27 cellular contexts compared by ENCODE assay signal in the genomic region with DNA sequence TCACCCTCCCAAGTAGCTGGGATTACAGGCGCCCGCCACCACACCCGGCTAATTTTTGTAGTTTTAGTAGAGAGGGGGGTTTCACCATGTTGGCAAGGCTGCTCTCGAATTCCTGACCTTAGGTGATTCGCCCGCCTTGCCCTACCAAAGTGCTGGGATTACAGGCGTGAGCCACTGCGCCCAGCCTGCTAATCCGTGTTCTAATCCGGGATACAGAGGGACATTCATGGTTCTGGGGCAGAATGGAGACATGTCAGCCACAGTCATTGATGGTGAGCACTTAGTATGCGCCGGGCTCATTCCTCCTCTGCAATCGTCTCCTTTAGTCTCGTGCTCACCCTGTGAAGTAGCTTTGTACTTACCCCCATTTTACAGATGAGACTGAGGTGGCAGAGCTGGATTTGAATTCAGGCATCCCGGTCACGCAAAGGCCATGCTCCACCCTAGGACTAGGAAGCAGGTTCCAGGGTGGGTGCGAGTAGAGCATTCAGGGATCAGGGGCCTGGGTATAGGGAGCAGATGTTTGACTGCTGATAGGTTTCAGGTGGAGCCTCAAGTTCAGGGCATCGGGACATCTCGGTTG. TPM values are rescaled to one million over a fixed set of nuclear protein-coding genes. Genes with fewer than 3 reads are reported as not detected.
DNase-seq lines count a peak whose midpoint lies in the region; ATAC-seq, FAIRE-seq and TF ChIP-seq lines count a peak whose summit lies in the region.
"Had no signal": no experiment of that assay in that cellular context is flagged by ENCODE, and none has a peak within 500 bp of the region (broad histone marks: within the 10 kb centered on the region; RNA-seq: fewer than 3 reads in every experiment).

No MANE protein-coding gene starts in this region.

- BruUV-seq in endothelial cell of umbilical vein (replicated peaks; lab: Mats Ljungman, UMichigan): TSS peak; percentile 4

- TF ChIP-seq POLR2A in endothelial cell of umbilical vein (IDR thresholded peaks at IDR 0.05; ENCODE audit: low read depth, low read length) (no peak), upper lobe of left lung (IDR thresholded peaks at IDR 0.05) (no peak)

- WGBS in upper lobe of left lung, 2 donors: 87 to 91% methylated on average over 17 to 19 of the region's 19 CpGs

- H3K4me1 ChIP-seq in endothelial cell of umbilical vein (ENCODE audit: control insufficient read depth, extremely low read depth, insufficient read depth, low read length): peaks cover 10% of the 10 kb centered on the region
- peaks cover 25 to 52% (median 45%) of the 10 kb centered on the region in 4 donors for H3K4me1 ChIP-seq in upper lobe of left lung
- H3K4me1 ChIP-seq: colonic mucosa had no signal

- intact Hi-C loops in endothelial cell of umbilical vein (cut with micrococcal nuclease) (no loop called here), natural killer cell (cut with micrococcal nuclease) (no loop called here)

- no peaks in the 10 kb centered on the region for H3K9me3 ChIP-seq in endothelial cell of umbilical vein (replicated peaks; ENCODE audit: control insufficient read depth, insufficient read depth, low read length)
- no peaks in the 10 kb centered on the region for H3K9me3 ChIP-seq in upper lobe of left lung
- H3K9me3 ChIP-seq: colonic mucosa had no signal

- no peaks in the 10 kb centered on the region for H4K20me1 ChIP-seq in endothelial cell of umbilical vein (replicated peaks; ENCODE audit: control insufficient read depth, extremely low read depth, insufficient read depth, low read length)

- peak overlapping the region; percentile 100; the same call in 1 of the 2 replicates for H3K27ac ChIP-seq in RWPE1
- no peak overlapping the region for H3K27ac ChIP-seq in endothelial cell of umbilical vein (ENCODE audit: insufficient read depth, low read depth, low read length)
- peak overlapping the region; percentile 22 to 95 (median 38) for H3K27ac ChIP-seq in upper lobe of left lung
- H3K27ac ChIP-seq: colonic mucosa had no signal

- H3K4me3 Mint-ChIP-seq in activated naive CD4-positive, alpha-beta T cell treated with anti-CD3 and anti-CD28 coated beads, Interleukin-2, amount 50 U/mL, for 24 hours: no peak overlapping the region
- no peak overlapping the region for H3K4me3 Mint-ChIP-seq in natural killer cell
- H3K4me3 Mint-ChIP-seq: activated CD4-positive, alpha-beta memory T cell treated with anti-CD3 and anti-CD28 coated beads, Interleukin-2, amount 10 ng/mL, durations not matched to agents 7 days and 5 days; activated naive CD4-positive, alpha-beta T cell treated with anti-CD3 and anti-CD28 coated beads, Interleukin-2, amount 10 ng/mL, durations not matched to agents 7 days and 5 days; activated T-helper 17 cell treated with anti-CD3 and anti-CD28 coated beads, Interleukin-2, amount 50 U/mL, for 72 hours; CD4-positive, alpha-beta T cell; stimulated activated effector memory CD8-positive, alpha-beta T cell treated with anti-CD3 and anti-CD28 coated beads, Interleukin-12 subunit alpha, Interleukin-12 subunit beta, amount 100 ng/mL, for 72 hours; T-helper 1 cell treated with Interleukin-12 subunit alpha and Interleukin-12 subunit beta and Interleukin-4 antibody, amounts not matched to agents 30 μg/mL and 1 μg/mL, for 36 hours had no signal

- peaks cover 2% of the 10 kb centered on the region for H3K79me2 ChIP-seq in endothelial cell of umbilical vein (ENCODE audit: control insufficient read depth, insufficient read depth, low read length)

- peaks cover 5% of the 10 kb centered on the region for H3K4me1 Mint-ChIP-seq in activated naive CD4-positive, alpha-beta T cell treated with anti-CD3 and anti-CD28 coated beads, Interleukin-2, amount 50 U/mL, for 24 hours
- H3K4me1 Mint-ChIP-seq in natural killer cell: no peaks in the 10 kb centered on the region

- no peaks in the 10 kb centered on the region for H3K36me3 Mint-ChIP-seq in activated naive CD4-positive, alpha-beta T cell treated with anti-CD3 and anti-CD28 coated beads, Interleukin-2, amount 50 U/mL, for 24 hours
- no peaks in the 10 kb centered on the region for H3K36me3 Mint-ChIP-seq in natural killer cell
- H3K36me3 Mint-ChIP-seq: IgD-negative memory B cell had no signal

- POLR2A ChIA-PET in RWPE1 (lab: Yijun Ruan, JAX; ENCODE audit: low non-redundant PET): no interaction called here
- POLR2A ChIA-PET in endothelial cell of umbilical vein (lab: Charles Lee): interaction anchor here (1.4 kb wide), 1 partner anchor 8 kb away, joined by 7 read pairs; the partner anchor contains the start of gene RRAS

- ATAC-seq in upper lobe of left lung (ENCODE audit: low FRiP score in 2 of 2) (no peak), natural killer cell (no peak)
- ATAC-seq: activated T-helper 17 cell treated with anti-CD3 and anti-CD28 coated beads, Interleukin-2, amount 50 U/mL, for 72 hours; stimulated activated effector memory CD8-positive, alpha-beta T cell treated with anti-CD3 and anti-CD28 coated beads, Interleukin-12 subunit alpha, Interleukin-12 subunit beta, amount 100 ng/mL, for 72 hours had no signal

- no peak for DNase-seq in activated naive CD4-positive, alpha-beta T cell treated with anti-CD3 and anti-CD28 coated beads, Interleukin-2, amount 50 U/mL, for 16 hours
- DNase-seq in RWPE1 (ENCODE audit: low spot score) (no peak), endothelial cell of umbilical vein (ENCODE audit: low read depth, low spot score) (no peak), upper lobe of left lung (no peak), iPS-NIHi7 (ENCODE audit: extremely low spot score) (no peak), natural killer cell (no peak)
- no peak for DNase-seq in stimulated activated CD4-positive, alpha-beta T cell treated with anti-CD3 and anti-CD28 coated beads, Interleukin-12 subunit alpha, Interleukin-12 subunit beta, amount 100 ng/mL, for 4 hours
- DNase-seq: activated CD4-positive, alpha-beta memory T cell treated with anti-CD3 and anti-CD28 coated beads, Interleukin-2, amount 10 ng/mL, durations not matched to agents 7 days and 5 days; activated CD4-positive, CD25-positive, alpha-beta regulatory T cell treated with anti-CD3 and anti-CD28 coated beads, Interleukin-2, amount 50 U/mL, for 72 hours; activated CD8-positive, alpha-beta memory T cell treated with anti-CD3 and anti-CD28 coated beads, Interleukin-2, amount 50 U/mL, for 48 hours; activated naive CD4-positive, alpha-beta T cell treated with anti-CD3 and anti-CD28 coated beads, Interleukin-2, amount 10 ng/mL, durations not matched to agents 7 days and 5 days; CD4-positive, alpha-beta T cell; colonic mucosa; effector CD4-positive, alpha-beta T cell; mesenchymal stem cell; NCI-H1694; NCI-H446 treated with DMSO at 0.1 percent for 48 hours; NCI-H774; trophoblast cell had no signal

- no peak for TF ChIP-seq EP300 in upper lobe of left lung (IDR thresholded peaks at IDR 0.05)

- H3K9me3 Mint-ChIP-seq in activated naive CD4-positive, alpha-beta T cell treated with anti-CD3 and anti-CD28 coated beads, Interleukin-2, amount 50 U/mL, for 24 hours: no peaks in the 10 kb centered on the region
- H3K9me3 Mint-ChIP-seq in natural killer cell: no peaks in the 10 kb centered on the region
- H3K9me3 Mint-ChIP-seq: activated CD4-positive, alpha-beta memory T cell treated with anti-CD3 and anti-CD28 coated beads, Interleukin-2, amount 10 ng/mL, durations not matched to agents 7 days and 5 days; activated naive CD4-positive, alpha-beta T cell treated with anti-CD3 and anti-CD28 coated beads, Interleukin-2, amount 10 ng/mL, durations not matched to agents 7 days and 5 days; activated T-helper 17 cell treated with anti-CD3 and anti-CD28 coated beads, Interleukin-2, amount 50 U/mL, for 72 hours; CD4-positive, alpha-beta T cell; IgD-negative memory B cell; stimulated activated effector memory CD8-positive, alpha-beta T cell treated with anti-CD3 and anti-CD28 coated beads, Interleukin-12 subunit alpha, Interleukin-12 subunit beta, amount 100 ng/mL, for 72 hours; T-helper 1 cell treated with Interleukin-12 subunit alpha and Interleukin-12 subunit beta and Interleukin-4 antibody, amounts not matched to agents 30 μg/mL and 1 μg/mL, for 36 hours had no signal

- H3K4me3 ChIP-seq in endothelial cell of umbilical vein (replicated peaks in 1 of 3; ENCODE audit: insufficient read depth in 1 of 3, low read depth in 1 of 3, low read length in 3 of 3): no peak overlapping the region
- no peak overlapping the region for H3K4me3 ChIP-seq in upper lobe of left lung
- H3K4me3 ChIP-seq: colonic mucosa, SK-N-MC had no signal

- dilution Hi-C loops in endothelial cell of umbilical vein (cut with MboI; ENCODE audit: extremely low pct_ligation_motif_present, low sequenced_read_pairs): no loop called here

- H3K4me2 ChIP-seq in endothelial cell of umbilical vein (ENCODE audit: insufficient read depth, low read length): no peak overlapping the region

- FAIRE-seq in endothelial cell of umbilical vein (lab: Jason Lieb, UNC): no peak
- FAIRE-seq: A204.1, TTC549 had no signal

- CTCF ChIA-PET in RWPE1 (lab: Yijun Ruan, JAX): no interaction called here
- CTCF ChIA-PET in endothelial cell of umbilical vein (lab: Charles Lee): interaction anchor here (1.3 to 2.3 kb wide), 2 partner anchors 8 to 14 kb away, joined by 4 to 11 read pairs; partner anchors contain the start of gene RRAS

- H3K27me3 ChIP-seq in endothelial cell of umbilical vein (ENCODE audit: control insufficient read depth in 2 of 2, insufficient read depth in 2 of 2, low read length in 2 of 2): no peaks in the 10 kb centered on the region
- no peaks in the 10 kb centered on the region for H3K27me3 ChIP-seq in upper lobe of left lung
- H3K27me3 ChIP-seq: colonic mucosa had no signal

- H3K9me1 ChIP-seq in endothelial cell of umbilical vein (replicated peaks; ENCODE audit: control insufficient read depth, extremely low read depth, insufficient read depth, low read length): no peaks in the 10 kb centered on the region

- no peak overlapping the region for H2AFZ ChIP-seq in endothelial cell of umbilical vein (ENCODE audit: low read depth, low read length)

- H3K9ac ChIP-seq in endothelial cell of umbilical vein (replicated peaks; ENCODE audit: extremely low read depth, insufficient read depth, low read length): no peak overlapping the region

- TF ChIP-seq CTCF in RWPE1 (conservative IDR thresholded peaks at IDR 0.05; ENCODE audit: low read depth) (no peak), endothelial cell of umbilical vein (IDR thresholded peaks at IDR 0.05; ENCODE audit: extremely low read depth in 1 of 2, insufficient read depth in 1 of 2, low read depth in 1 of 2, low read length in 2 of 2) (no peak), upper lobe of left lung (IDR thresholded peaks at IDR 0.05) (no peak), natural killer cell (IDR thresholded peaks at IDR 0.05) (no peak)

- peak overlapping the region; percentile 68 for H3K27ac Mint-ChIP-seq in activated naive CD4-positive, alpha-beta T cell treated with anti-CD3 and anti-CD28 coated beads, Interleukin-2, amount 50 U/mL, for 24 hours
- no peak overlapping the region for H3K27ac Mint-ChIP-seq in natural killer cell
- H3K27ac Mint-ChIP-seq: activated CD4-positive, alpha-beta memory T cell treated with anti-CD3 and anti-CD28 coated beads, Interleukin-2, amount 10 ng/mL, durations not matched to agents 7 days and 5 days; activated T-helper 17 cell treated with anti-CD3 and anti-CD28 coated beads, Interleukin-2, amount 50 U/mL, for 72 hours; stimulated activated effector memory CD8-positive, alpha-beta T cell treated with anti-CD3 and anti-CD28 coated beads, Interleukin-12 subunit alpha, Interleukin-12 subunit beta, amount 100 ng/mL, for 72 hours; T-helper 1 cell treated with Interleukin-12 subunit alpha and Interleukin-12 subunit beta and Interleukin-4 antibody, amounts not matched to agents 30 μg/mL and 1 μg/mL, for 36 hours had no signal

- H3K36me3 ChIP-seq in endothelial cell of umbilical vein (ENCODE audit: control insufficient read depth in 2 of 2, extremely low read depth in 1 of 2, insufficient read depth in 2 of 2, low read length in 2 of 2) (peaks cover 0 to 2% of the 10 kb centered on the region in 2 experiments), upper lobe of left lung (peaks cover 0 to 29% (median 8%) of the 10 kb centered on the region in 4 donors)
- H3K36me3 ChIP-seq: colonic mucosa had no signal

- no peaks in the 10 kb centered on the region for H3K27me3 Mint-ChIP-seq in activated naive CD4-positive, alpha-beta T cell treated with anti-CD3 and anti-CD28 coated beads, Interleukin-2, amount 50 U/mL, for 24 hours
- no peaks in the 10 kb centered on the region for H3K27me3 Mint-ChIP-seq in natural killer cell (ENCODE audit: low read depth in 2 of 2)
- H3K27me3 Mint-ChIP-seq: activated CD4-positive, alpha-beta memory T cell treated with anti-CD3 and anti-CD28 coated beads, Interleukin-2, amount 10 ng/mL, durations not matched to agents 7 days and 5 days; activated T-helper 17 cell treated with anti-CD3 and anti-CD28 coated beads, Interleukin-2, amount 50 U/mL, for 72 hours; CD4-positive, alpha-beta T cell; IgD-negative memory B cell had no signal

RNA-seq across cellular contexts. Expression of gene RRAS, which starts 8.2 kb away (rescaled TPM):
- 84.8 and 89.5 TPM in 2 replicates for total RNA-seq in endothelial cell of umbilical vein
- polyA plus RNA-seq in endothelial cell of umbilical vein: 250 and 329 TPM in 2 replicates
- polyA plus RNA-seq in endothelial cell of umbilical vein (2011; cell fraction: cytosol; rRNA removed): 162 and 238 TPM in 2 replicates
- 70.1 and 80.1 TPM in 2 replicates for polyA plus RNA-seq in endothelial cell of umbilical vein (2011; cell fraction: nucleus; rRNA removed)
- polyA plus RNA-seq in endothelial cell of umbilical vein (2012): 143 and 267 TPM in 2 replicates
- 54.5 and 71.8 TPM in 2 replicates for polyA minus RNA-seq in endothelial cell of umbilical vein
- polyA minus RNA-seq in endothelial cell of umbilical vein (2011; cell fraction: cytosol; rRNA and poly(A)+ RNA removed): 10.2 TPM
- 15.3 and 17.2 TPM in 2 replicates for polyA minus RNA-seq in endothelial cell of umbilical vein (2011; cell fraction: nucleus; rRNA and poly(A)+ RNA removed)
- 100 to 1,000 TPM in 3 of 6 donors, 10 to 100 TPM in 3; 81.7 to 160 (median 107) TPM for total RNA-seq in upper lobe of left lung
- 1 to 10 TPM; 2.0 to 7.7 (median 5.9) TPM for total RNA-seq in natural killer cell

RNA-seq across cellular contexts. Expression of gene SCAF1, which starts 10.3 kb away (rescaled TPM):
- total RNA-seq in endothelial cell of umbilical vein (75.8 and 83.8 TPM in 2 replicates), upper lobe of left lung (10 to 100 TPM; 28.6 to 98.5 (median 71.0) TPM), natural killer cell (10 to 100 TPM; 38.9 to 46.2 (median 44.9) TPM)
- 9.6 and 13.3 TPM in 2 replicates for polyA plus RNA-seq in endothelial cell of umbilical vein
- 8.2 and 15.8 TPM in 2 replicates for polyA plus RNA-seq in endothelial cell of umbilical vein (2011; cell fraction: cytosol; rRNA removed)
- polyA plus RNA-seq in endothelial cell of umbilical vein (2011; cell fraction: nucleus; rRNA removed): 19.6 and 21.6 TPM in 2 replicates
- 47.6 and 56.8 TPM in 2 replicates for polyA plus RNA-seq in endothelial cell of umbilical vein (2012)
- 4.8 and 5.2 TPM in 2 replicates for polyA minus RNA-seq in endothelial cell of umbilical vein
- 11.4 TPM for polyA minus RNA-seq in endothelial cell of umbilical vein (2011; cell fraction: cytosol; rRNA and poly(A)+ RNA removed)
- 4.6 and 8.6 TPM in 2 replicates for polyA minus RNA-seq in endothelial cell of umbilical vein (2011; cell fraction: nucleus; rRNA and poly(A)+ RNA removed)

RNA-seq across cellular contexts. Expression of gene IRF3, which starts 34.0 kb away (rescaled TPM):
- 73.5 and 79.1 TPM in 2 replicates for total RNA-seq in endothelial cell of umbilical vein
- polyA plus RNA-seq in endothelial cell of umbilical vein: 64.8 and 92.1 TPM in 2 replicates
- 52.6 and 62.7 TPM in 2 replicates for polyA plus RNA-seq in endothelial cell of umbilical vein (2011; cell fraction: cytosol; rRNA removed)
- polyA plus RNA-seq in endothelial cell of umbilical vein (2011; cell fraction: nucleus; rRNA removed): 119 and 141 TPM in 2 replicates
- polyA plus RNA-seq in endothelial cell of umbilical vein (2012): 78.7 and 85.0 TPM in 2 replicates
- 27.8 and 36.0 TPM in 2 replicates for polyA minus RNA-seq in endothelial cell of umbilical vein
- polyA minus RNA-seq in endothelial cell of umbilical vein (2011; cell fraction: cytosol; rRNA and poly(A)+ RNA removed): 46.0 TPM
- polyA minus RNA-seq in endothelial cell of umbilical vein (2011; cell fraction: nucleus; rRNA and poly(A)+ RNA removed): 14.4 and 22.8 TPM in 2 replicates
- 100 to 1,000 TPM in 3 of 6 donors, 10 to 100 TPM in 3; 50.5 to 210 (median 99.1) TPM for total RNA-seq in upper lobe of left lung
- 100 to 1,000 TPM; 176 to 184 (median 179) TPM for total RNA-seq in natural killer cell

RNA-seq across cellular contexts. Expression of gene BCL2L12, which starts 34.0 kb away (rescaled TPM):
- 52.4 and 58.5 TPM in 2 replicates for total RNA-seq in endothelial cell of umbilical vein
- polyA plus RNA-seq in endothelial cell of umbilical vein: 49.8 and 62.2 TPM in 2 replicates
- 41.3 and 48.3 TPM in 2 replicates for polyA plus RNA-seq in endothelial cell of umbilical vein (2011; cell fraction: cytosol; rRNA removed)
- 21.9 and 25.4 TPM in 2 replicates for polyA plus RNA-seq in endothelial cell of umbilical vein (2011; cell fraction: nucleus; rRNA removed)
- polyA plus RNA-seq in endothelial cell of umbilical vein (2012): 39.3 and 46.4 TPM in 2 replicates
- 9.3 and 16.3 TPM in 2 replicates for polyA minus RNA-seq in endothelial cell of umbilical vein
- 19.5 TPM for polyA minus RNA-seq in endothelial cell of umbilical vein (2011; cell fraction: cytosol; rRNA and poly(A)+ RNA removed)
- 5.0 and 5.1 TPM in 2 replicates for polyA minus RNA-seq in endothelial cell of umbilical vein (2011; cell fraction: nucleus; rRNA and poly(A)+ RNA removed)
- 10 to 100 TPM in 3 of 6 donors, 1 to 10 TPM in 3; 4.2 to 21.3 (median 14.1) TPM for total RNA-seq in upper lobe of left lung
- total RNA-seq in natural killer cell: 10 to 100 TPM; 15.6 to 34.6 (median 22.3) TPM

RNA-seq across cellular contexts. Expression of gene PRR12, which starts 40.7 kb away (rescaled TPM):
- total RNA-seq in endothelial cell of umbilical vein: 35.6 and 37.0 TPM in 2 replicates
- 1.6 and 1.9 TPM in 2 replicates for polyA plus RNA-seq in endothelial cell of umbilical vein
- 2.3 and 2.7 TPM in 2 replicates for polyA plus RNA-seq in endothelial cell of umbilical vein (2011; cell fraction: cytosol; rRNA removed)
- polyA plus RNA-seq in endothelial cell of umbilical vein (2011; cell fraction: nucleus; rRNA removed): 6.5 and 7.1 TPM in 2 replicates
- 9.6 and 15.0 TPM in 2 replicates for polyA plus RNA-seq in endothelial cell of umbilical vein (2012)
- polyA minus RNA-seq in endothelial cell of umbilical vein: 1.9 and 2.5 TPM in 2 replicates
- polyA minus RNA-seq in endothelial cell of umbilical vein (2011; cell fraction: cytosol; rRNA and poly(A)+ RNA removed): 7.4 TPM
- polyA minus RNA-seq in endothelial cell of umbilical vein (2011; cell fraction: nucleus; rRNA and poly(A)+ RNA removed): 3.0 and 7.4 TPM in 2 replicates
- 10 to 100 TPM; 12.6 to 51.9 (median 33.7) TPM for total RNA-seq in upper lobe of left lung
- 10 to 100 TPM; 51.1 to 62.1 (median 56.0) TPM for total RNA-seq in natural killer cell
